10 cellular contexts compared by ENCODE assay signal in genomic region chr1:59043796-59044195, GRCh38.
DNase-seq lines count a peak whose midpoint lies in the region; ATAC-seq and TF ChIP-seq lines count a peak whose summit lies in the region.
"Had no signal": no experiment of that assay in that cellular context is flagged by ENCODE, and none has a peak within 500 bp of the region (broad histone marks: within the 10 kb centered on the region; RNA-seq: fewer than 3 reads in every experiment).

No MANE protein-coding gene starts in this region.

- no peak overlapping the region for H3K27ac Mint-ChIP-seq in activated naive CD8-positive, alpha-beta T cell treated with anti-CD3 and anti-CD28 coated beads for 36 hours
- H3K27ac Mint-ChIP-seq in progenitor cell of endocrine pancreas: no peak overlapping the region

- H3K27ac ChIP-seq in psoas muscle: peak overlapping the region; percentile 66
- H3K27ac ChIP-seq: SJCRH30 had no signal

- no peaks in the 10 kb centered on the region for H3K36me3 ChIP-seq in psoas muscle (ENCODE audit: insufficient read depth in 1 of 2, low read depth in 1 of 2)
- H3K36me3 ChIP-seq: SJCRH30 had no signal

- H3K9me3 Mint-ChIP-seq in activated naive CD8-positive, alpha-beta T cell treated with anti-CD3 and anti-CD28 coated beads for 36 hours: peaks cover 6% of the 10 kb centered on the region
- H3K9me3 Mint-ChIP-seq in progenitor cell of endocrine pancreas (ENCODE audit: low read depth): no peaks in the 10 kb centered on the region
- H3K9me3 Mint-ChIP-seq: naive B cell had no signal

- no peaks in the 10 kb centered on the region for H3K27me3 Mint-ChIP-seq in activated naive CD8-positive, alpha-beta T cell treated with anti-CD3 and anti-CD28 coated beads for 36 hours
- H3K27me3 Mint-ChIP-seq in progenitor cell of endocrine pancreas: peaks cover 46% of the 10 kb centered on the region
- H3K27me3 Mint-ChIP-seq: naive B cell had no signal

- TF ChIP-seq CTCF in psoas muscle (IDR thresholded peaks at IDR 0.05) (no peak), progenitor cell of endocrine pancreas (IDR thresholded peaks at IDR 0.05; ENCODE audit: unreplicated experiment) (no peak)

- DNase-seq in Daoy (ENCODE audit: low read depth) (peak; percentile 72), T1000 (lab: John Stamatoyannopoulos, UW) (peak; percentile 70), cardiac septum (ENCODE audit: low spot score) (peak; percentile 87), psoas muscle (peak; percentile 83 to 92), progenitor cell of endocrine pancreas (ENCODE audit: low spot score, unreplicated experiment) (no peak)
- DNase-seq in stimulated activated CD4-positive, alpha-beta T cell treated with anti-CD3 and anti-CD28 coated beads, Interleukin-4, amount 100 ng/mL, for 1 hour: no peak
- DNase-seq in activated naive CD8-positive, alpha-beta T cell treated with anti-CD3 and anti-CD28 coated beads for 36 hours: no peak
- DNase-seq: naive B cell, SJCRH30 had no signal

- H3K4me1 Mint-ChIP-seq in activated naive CD8-positive, alpha-beta T cell treated with anti-CD3 and anti-CD28 coated beads for 36 hours: peaks cover 32% of the 10 kb centered on the region
- H3K4me1 Mint-ChIP-seq in progenitor cell of endocrine pancreas (ENCODE audit: low read depth): no peaks in the 10 kb centered on the region

- H3K4me3 Mint-ChIP-seq in activated naive CD8-positive, alpha-beta T cell treated with anti-CD3 and anti-CD28 coated beads for 36 hours: no peak overlapping the region
- H3K4me3 Mint-ChIP-seq in progenitor cell of endocrine pancreas (ENCODE audit: low read depth): no peak overlapping the region
- H3K4me3 Mint-ChIP-seq: naive B cell had no signal

- H3K4me1 ChIP-seq in psoas muscle: peaks cover 23% of the 10 kb centered on the region
- H3K4me1 ChIP-seq: SJCRH30 had no signal

- H3K36me3 Mint-ChIP-seq in activated naive CD8-positive, alpha-beta T cell treated with anti-CD3 and anti-CD28 coated beads for 36 hours: peaks cover 8% of the 10 kb centered on the region
- no peaks in the 10 kb centered on the region for H3K36me3 Mint-ChIP-seq in progenitor cell of endocrine pancreas (ENCODE audit: insufficient read depth)
- H3K36me3 Mint-ChIP-seq: naive B cell had no signal

- WGBS in psoas muscle, 3 donors: 4 to 11% (median 4%) methylated on average over 4 of the region's 4 CpGs

- ATAC-seq in psoas muscle: peak; percentile 93 to 97 (median 96)
- no peak for ATAC-seq in HG02973 (IDR thresholded peaks at IDR 0.05; ENCODE audit: unreplicated experiment)

- H3K4me3 ChIP-seq in psoas muscle: no peak overlapping the region
- H3K4me3 ChIP-seq: SJCRH30 had no signal

- intact Hi-C loops in cardiac septum (cut with DNase I) (no loop called here), psoas muscle (cut with DNase I) (no loop called here)

- H3K9me3 ChIP-seq in psoas muscle: no peaks in the 10 kb centered on the region
- H3K9me3 ChIP-seq: SJCRH30 had no signal

- H3K27me3 ChIP-seq in psoas muscle (ENCODE audit: insufficient read depth in 3 of 3, low read length in 2 of 3): no peaks in the 10 kb centered on the region
- H3K27me3 ChIP-seq: SJCRH30 had no signal

Comparison
In these comparisons a context has a peak if more than half of its experiments do, and no peak if none do; other contexts are left out.
1. DNase-seq: peak in Daoy (single experiment), T1000 (single experiment), cardiac septum (single experiment) and psoas muscle (2 of 2); none in stimulated activated CD4-positive, alpha-beta T cell treated with anti-CD3 and anti-CD28 coated beads, Interleukin-4, amount 100 ng/mL, for 1 hour (single experiment), activated naive CD8-positive, alpha-beta T cell treated with anti-CD3 and anti-CD28 coated beads for 36 hours (single experiment) and progenitor cell of endocrine pancreas (single experiment).